In the genomic region with DNA sequence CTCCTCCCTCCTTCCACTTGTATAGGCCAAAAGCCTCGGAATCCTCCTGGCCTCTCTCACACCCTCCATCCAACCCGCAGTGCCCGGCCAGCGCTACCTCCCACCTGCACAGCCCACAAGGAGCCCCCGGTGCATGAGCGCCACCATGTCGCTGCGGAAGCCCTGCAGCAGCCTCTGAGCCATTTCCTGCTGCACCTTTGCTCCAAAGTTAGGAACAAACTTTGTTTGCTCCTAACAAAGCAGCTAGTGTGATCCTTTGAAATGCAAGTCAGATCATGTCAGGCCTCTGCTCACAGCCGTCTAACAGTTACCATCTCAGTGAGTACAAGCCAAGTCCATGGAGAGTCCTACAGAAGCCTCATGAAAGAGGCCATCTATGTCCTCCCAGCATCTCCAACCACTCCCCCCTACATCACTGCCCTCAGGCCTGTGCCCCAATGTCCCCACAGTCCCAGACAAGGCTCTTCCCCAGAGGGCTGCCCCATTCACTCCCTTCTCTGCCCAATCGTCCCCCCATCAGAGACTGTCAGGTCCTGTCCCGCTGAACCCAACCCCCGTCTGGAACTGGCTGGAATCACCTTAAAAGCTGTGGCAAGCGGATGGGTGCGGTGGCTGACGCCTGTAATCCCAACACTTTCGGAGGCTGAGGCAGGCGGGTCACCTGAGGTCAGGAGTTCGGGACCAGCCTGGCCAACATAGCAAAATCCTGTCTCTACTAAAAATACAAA, we compare ENCODE assay signal across 1 cellular context.
TF ChIP-seq lines count a peak whose summit lies in the region.

No MANE protein-coding gene starts in this region.

TF ChIP-seq in HepG2, 621 proteins besides CTCF, POLR2A, EP300 and RAD21 (continued from another document and continues in another):
- TF ChIP-seq ETV5 (CRISPR knock-in tag; IDR thresholded peaks at IDR 0.05; ENCODE audit: borderline replicate concordance): peak; percentile 64; the same call in 1 of the 2 replicates
- 0 out of 2 replicates have a peak, but pooled peaks have one; percentile 56 for TF ChIP-seq KMT2A (CRISPR knock-in tag; IDR thresholded peaks at IDR 0.05)
- no peak for TF ChIP-seq ZNF672 (CRISPR knock-in tag; IDR thresholded peaks at IDR 0.05)
- TF ChIP-seq TAF1 (CRISPR knock-in tag; IDR thresholded peaks at IDR 0.05): no peak; the same call in 1 of the 2 replicates
- TF ChIP-seq ZNF788 (CRISPR knock-in tag; IDR thresholded peaks at IDR 0.05; ENCODE audit: borderline replicate concordance): peak; percentile 33; the same call in 1 of the 2 replicates
- TF ChIP-seq, protein P1, sequence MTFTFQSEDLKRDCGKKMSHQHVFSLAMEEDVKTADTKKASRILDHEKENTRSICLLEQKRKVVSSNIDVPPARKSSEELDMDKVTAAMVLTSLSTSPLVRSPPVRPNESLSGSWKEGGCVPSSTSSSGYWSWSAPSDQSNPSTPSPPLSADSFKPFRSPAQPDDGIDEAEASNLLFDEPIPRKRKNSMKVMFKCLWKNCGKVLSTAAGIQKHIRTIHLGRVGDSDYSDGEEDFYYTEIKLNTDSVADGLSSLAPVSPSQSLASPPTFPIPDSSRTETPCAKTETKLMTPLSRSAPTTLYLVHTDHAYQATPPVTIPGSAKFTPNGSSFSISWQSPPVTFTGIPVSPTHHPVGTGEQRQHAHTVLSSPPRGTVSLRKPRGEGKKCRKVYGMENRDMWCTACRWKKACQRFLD (CRISPR knock-in tag; IDR thresholded peaks at IDR 0.05; ENCODE audit: borderline replicate concordance): no peak
- TF ChIP-seq ZFP36L2 (CRISPR knock-in tag; IDR thresholded peaks at IDR 0.05): no peak
- 0 out of 2 replicates have a peak, but pooled peaks have one; percentile 28 for TF ChIP-seq ELF1 (CRISPR knock-in tag; IDR thresholded peaks at IDR 0.05)
- TF ChIP-seq MEF2D (CRISPR knock-in tag; IDR thresholded peaks at IDR 0.05): no peak
- TF ChIP-seq ZNF343 (CRISPR knock-in tag; IDR thresholded peaks at IDR 0.05): no peak
- TF ChIP-seq SIX1 (CRISPR knock-in tag; IDR thresholded peaks at IDR 0.05; ENCODE audit: borderline replicate concordance): no peak
- peak; percentile 27; the same call in 1 of the 2 replicates for TF ChIP-seq SAP130 (CRISPR knock-in tag; IDR thresholded peaks at IDR 0.05; ENCODE audit: low read depth)
- TF ChIP-seq ZNF792 (CRISPR knock-in tag; IDR thresholded peaks at IDR 0.05): peak; percentile 27; the same call in 1 of the 2 replicates
- TF ChIP-seq ZNF510 (CRISPR knock-in tag; IDR thresholded peaks at IDR 0.05; ENCODE audit: low read depth): no peak
- TF ChIP-seq PTBP1 (IDR thresholded peaks at IDR 0.05; ENCODE audit: low read depth, low read length, poor library complexity, severe bottlenecking): no peak
- TF ChIP-seq, protein P2, sequence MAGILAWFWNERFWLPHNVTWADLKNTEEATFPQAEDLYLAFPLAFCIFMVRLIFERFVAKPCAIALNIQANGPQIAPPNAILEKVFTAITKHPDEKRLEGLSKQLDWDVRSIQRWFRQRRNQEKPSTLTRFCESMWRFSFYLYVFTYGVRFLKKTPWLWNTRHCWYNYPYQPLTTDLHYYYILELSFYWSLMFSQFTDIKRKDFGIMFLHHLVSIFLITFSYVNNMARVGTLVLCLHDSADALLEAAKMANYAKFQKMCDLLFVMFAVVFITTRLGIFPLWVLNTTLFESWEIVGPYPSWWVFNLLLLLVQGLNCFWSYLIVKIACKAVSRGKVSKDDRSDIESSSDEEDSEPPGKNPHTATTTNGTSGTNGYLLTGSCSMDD (CRISPR knock-in tag; IDR thresholded peaks at IDR 0.05): no peak
- TF ChIP-seq LCORL (IDR thresholded peaks at IDR 0.05): no peak
- TF ChIP-seq LCORL (CRISPR knock-in tag; IDR thresholded peaks at IDR 0.05): peak; percentile 31; the same call in 1 of the 2 replicates
- no peak for TF ChIP-seq ZNF350 (CRISPR knock-in tag; IDR thresholded peaks at IDR 0.05; ENCODE audit: borderline replicate concordance, low read depth)
- peak; percentile 47; the same call in 1 of the 2 replicates for TF ChIP-seq ZNF777 (CRISPR knock-in tag; IDR thresholded peaks at IDR 0.05)
- TF ChIP-seq ZNF780A (CRISPR knock-in tag; IDR thresholded peaks at IDR 0.05): no peak
- TF ChIP-seq, protein P3, sequence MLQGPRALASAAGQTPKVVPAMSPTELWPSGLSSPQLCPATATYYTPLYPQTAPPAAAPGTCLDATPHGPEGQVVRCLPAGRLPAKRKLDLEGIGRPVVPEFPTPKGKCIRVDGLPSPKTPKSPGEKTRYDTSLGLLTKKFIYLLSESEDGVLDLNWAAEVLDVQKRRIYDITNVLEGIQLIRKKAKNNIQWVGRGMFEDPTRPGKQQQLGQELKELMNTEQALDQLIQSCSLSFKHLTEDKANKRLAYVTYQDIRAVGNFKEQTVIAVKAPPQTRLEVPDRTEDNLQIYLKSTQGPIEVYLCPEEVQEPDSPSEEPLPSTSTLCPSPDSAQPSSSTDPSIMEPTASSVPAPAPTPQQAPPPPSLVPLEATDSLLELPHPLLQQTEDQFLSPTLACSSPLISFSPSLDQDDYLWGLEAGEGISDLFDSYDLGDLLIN (CRISPR knock-in tag; IDR thresholded peaks at IDR 0.05; ENCODE audit: borderline replicate concordance): no peak
- TF ChIP-seq HOXA5 (CRISPR knock-in tag; IDR thresholded peaks at IDR 0.05): no peak
- peak; percentile 54; the same call in 1 of the 2 replicates for TF ChIP-seq RBAK (CRISPR knock-in tag; IDR thresholded peaks at IDR 0.05)
- TF ChIP-seq MTA1 (CRISPR knock-in tag; IDR thresholded peaks at IDR 0.05; ENCODE audit: borderline replicate concordance): no peak
- no peak for TF ChIP-seq JUN (CRISPR knock-in tag; IDR thresholded peaks at IDR 0.05)
- TF ChIP-seq NFE2L1 (CRISPR knock-in tag; IDR thresholded peaks at IDR 0.05; ENCODE audit: borderline replicate concordance): no peak
- TF ChIP-seq ZNF607 (CRISPR knock-in tag; IDR thresholded peaks at IDR 0.05; ENCODE audit: borderline replicate concordance): no peak
- TF ChIP-seq, protein P4, sequence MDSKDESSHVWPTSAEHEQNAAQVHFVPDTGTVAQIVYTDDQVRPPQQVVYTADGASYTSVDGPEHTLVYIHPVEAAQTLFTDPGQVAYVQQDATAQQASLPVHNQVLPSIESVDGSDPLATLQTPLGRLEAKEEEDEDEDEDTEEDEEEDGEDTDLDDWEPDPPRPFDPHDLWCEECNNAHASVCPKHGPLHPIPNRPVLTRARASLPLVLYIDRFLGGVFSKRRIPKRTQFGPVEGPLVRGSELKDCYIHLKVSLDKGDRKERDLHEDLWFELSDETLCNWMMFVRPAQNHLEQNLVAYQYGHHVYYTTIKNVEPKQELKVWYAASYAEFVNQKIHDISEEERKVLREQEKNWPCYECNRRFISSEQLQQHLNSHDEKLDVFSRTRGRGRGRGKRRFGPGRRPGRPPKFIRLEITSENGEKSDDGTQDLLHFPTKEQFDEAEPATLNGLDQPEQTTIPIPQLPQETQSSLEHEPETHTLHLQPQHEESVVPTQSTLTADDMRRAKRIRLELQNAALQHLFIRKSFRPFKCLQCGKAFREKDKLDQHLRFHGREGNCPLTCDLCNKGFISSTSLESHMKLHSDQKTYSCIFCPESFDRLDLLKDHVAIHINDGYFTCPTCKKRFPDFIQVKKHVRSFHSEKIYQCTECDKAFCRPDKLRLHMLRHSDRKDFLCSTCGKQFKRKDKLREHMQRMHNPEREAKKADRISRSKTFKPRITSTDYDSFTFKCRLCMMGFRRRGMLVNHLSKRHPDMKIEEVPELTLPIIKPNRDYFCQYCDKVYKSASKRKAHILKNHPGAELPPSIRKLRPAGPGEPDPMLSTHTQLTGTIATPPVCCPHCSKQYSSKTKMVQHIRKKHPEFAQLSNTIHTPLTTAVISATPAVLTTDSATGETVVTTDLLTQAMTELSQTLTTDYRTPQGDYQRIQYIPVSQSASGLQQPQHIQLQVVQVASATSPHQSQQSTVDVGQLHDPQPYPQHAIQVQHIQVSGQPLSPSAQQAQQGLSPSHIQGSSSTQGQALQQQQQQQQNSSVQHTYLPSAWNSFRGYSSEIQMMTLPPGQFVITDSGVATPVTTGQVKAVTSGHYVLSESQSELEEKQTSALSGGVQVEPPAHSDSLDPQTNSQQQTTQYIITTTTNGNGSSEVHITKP (CRISPR knock-in tag; IDR thresholded peaks at IDR 0.05; ENCODE audit: low read depth): no peak
- no peak for TF ChIP-seq ZNF549 (CRISPR knock-in tag; IDR thresholded peaks at IDR 0.05)
- TF ChIP-seq GABPA (IDR thresholded peaks at IDR 0.05; ENCODE audit: low read depth, low read length): no peak
- no peak; the same call in 1 of the 2 replicates for TF ChIP-seq GABPA (CRISPR knock-in tag; IDR thresholded peaks at IDR 0.05; ENCODE audit: low read depth)
- no peak for TF ChIP-seq KDM5B (CRISPR knock-in tag; IDR thresholded peaks at IDR 0.05; ENCODE audit: borderline replicate concordance)
- TF ChIP-seq HIVEP1 (CRISPR knock-in tag; IDR thresholded peaks at IDR 0.05): no peak
- no peak for TF ChIP-seq SUZ12 (IDR thresholded peaks at IDR 0.05; ENCODE audit: low read depth, low read length)
- TF ChIP-seq DMAP1 (CRISPR knock-in tag; IDR thresholded peaks at IDR 0.05): no peak
- no peak for TF ChIP-seq SRY (CRISPR knock-in tag; IDR thresholded peaks at IDR 0.05)
- no peak for TF ChIP-seq NBN (conservative IDR thresholded peaks at IDR 0.05)
- no peak for TF ChIP-seq ZNF891 (CRISPR knock-in tag; IDR thresholded peaks at IDR 0.05)
- peak; percentile 49; the same call in 1 of the 2 replicates for TF ChIP-seq GABPB1 (CRISPR knock-in tag; IDR thresholded peaks at IDR 0.05)
- TF ChIP-seq, protein P5, sequence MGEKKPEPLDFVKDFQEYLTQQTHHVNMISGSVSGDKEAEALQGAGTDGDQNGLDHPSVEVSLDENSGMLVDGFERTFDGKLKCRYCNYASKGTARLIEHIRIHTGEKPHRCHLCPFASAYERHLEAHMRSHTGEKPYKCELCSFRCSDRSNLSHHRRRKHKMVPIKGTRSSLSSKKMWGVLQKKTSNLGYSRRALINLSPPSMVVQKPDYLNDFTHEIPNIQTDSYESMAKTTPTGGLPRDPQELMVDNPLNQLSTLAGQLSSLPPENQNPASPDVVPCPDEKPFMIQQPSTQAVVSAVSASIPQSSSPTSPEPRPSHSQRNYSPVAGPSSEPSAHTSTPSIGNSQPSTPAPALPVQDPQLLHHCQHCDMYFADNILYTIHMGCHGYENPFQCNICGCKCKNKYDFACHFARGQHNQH (CRISPR knock-in tag; IDR thresholded peaks at IDR 0.05): no peak
- TF ChIP-seq REL (CRISPR knock-in tag; conservative IDR thresholded peaks at IDR 0.05): no peak
- no peak for TF ChIP-seq RARG (CRISPR knock-in tag; IDR thresholded peaks at IDR 0.05; ENCODE audit: low read depth)
- no peak for TF ChIP-seq ZNF136 (CRISPR knock-in tag; IDR thresholded peaks at IDR 0.05; ENCODE audit: low read depth)
- peak; percentile 49; the same call in 1 of the 2 replicates for TF ChIP-seq RXRA (CRISPR knock-in tag; IDR thresholded peaks at IDR 0.05)
- TF ChIP-seq TAF15 (IDR thresholded peaks at IDR 0.05; ENCODE audit: low read depth, low read length, poor library complexity, severe bottlenecking): no peak
- no peak for TF ChIP-seq CAMTA2 (CRISPR knock-in tag; IDR thresholded peaks at IDR 0.05; ENCODE audit: borderline replicate concordance)
- no peak for TF ChIP-seq CEBPG (CRISPR knock-in tag; IDR thresholded peaks at IDR 0.05)
- TF ChIP-seq MXD4 (CRISPR knock-in tag; IDR thresholded peaks at IDR 0.05): no peak
- TF ChIP-seq HDAC1 (CRISPR knock-in tag; IDR thresholded peaks at IDR 0.05): no peak
- peak; percentile 53; the same call in 1 of the 2 replicates for TF ChIP-seq PPARG (CRISPR knock-in tag; conservative IDR thresholded peaks at IDR 0.05)
- TF ChIP-seq, protein P6, sequence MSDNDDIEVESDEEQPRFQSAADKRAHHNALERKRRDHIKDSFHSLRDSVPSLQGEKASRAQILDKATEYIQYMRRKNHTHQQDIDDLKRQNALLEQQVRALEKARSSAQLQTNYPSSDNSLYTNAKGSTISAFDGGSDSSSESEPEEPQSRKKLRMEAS (IDR thresholded peaks at IDR 0.05): peak; percentile 19; the same call in 1 of the 2 replicates
- no peak for TF ChIP-seq HOXD1 (CRISPR knock-in tag; IDR thresholded peaks at IDR 0.05)
- TF ChIP-seq, protein P7, sequence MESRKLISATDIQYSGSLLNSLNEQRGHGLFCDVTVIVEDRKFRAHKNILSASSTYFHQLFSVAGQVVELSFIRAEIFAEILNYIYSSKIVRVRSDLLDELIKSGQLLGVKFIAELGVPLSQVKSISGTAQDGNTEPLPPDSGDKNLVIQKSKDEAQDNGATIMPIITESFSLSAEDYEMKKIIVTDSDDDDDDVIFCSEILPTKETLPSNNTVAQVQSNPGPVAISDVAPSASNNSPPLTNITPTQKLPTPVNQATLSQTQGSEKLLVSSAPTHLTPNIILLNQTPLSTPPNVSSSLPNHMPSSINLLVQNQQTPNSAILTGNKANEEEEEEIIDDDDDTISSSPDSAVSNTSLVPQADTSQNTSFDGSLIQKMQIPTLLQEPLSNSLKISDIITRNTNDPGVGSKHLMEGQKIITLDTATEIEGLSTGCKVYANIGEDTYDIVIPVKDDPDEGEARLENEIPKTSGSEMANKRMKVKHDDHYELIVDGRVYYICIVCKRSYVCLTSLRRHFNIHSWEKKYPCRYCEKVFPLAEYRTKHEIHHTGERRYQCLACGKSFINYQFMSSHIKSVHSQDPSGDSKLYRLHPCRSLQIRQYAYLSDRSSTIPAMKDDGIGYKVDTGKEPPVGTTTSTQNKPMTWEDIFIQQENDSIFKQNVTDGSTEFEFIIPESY (CRISPR knock-in tag; IDR thresholded peaks at IDR 0.05): peak; percentile 100
- no peak for TF ChIP-seq ZFP36 (IDR thresholded peaks at IDR 0.05; ENCODE audit: borderline replicate concordance, low read depth, low read length, partially characterized antibody)
- no peak for TF ChIP-seq ARHGAP35 (CRISPR knock-in tag; IDR thresholded peaks at IDR 0.05; ENCODE audit: borderline replicate concordance)
- no peak for TF ChIP-seq ZNF562 (CRISPR knock-in tag; IDR thresholded peaks at IDR 0.05; ENCODE audit: borderline replicate concordance)
- 0 out of 2 replicates have a peak, but pooled peaks have one; percentile 44 for TF ChIP-seq ZNF747 (CRISPR knock-in tag; IDR thresholded peaks at IDR 0.05; ENCODE audit: borderline replicate concordance)
- no peak for TF ChIP-seq ESRRA (CRISPR knock-in tag; IDR thresholded peaks at IDR 0.05; ENCODE audit: low read depth)
- TF ChIP-seq, protein P8, sequence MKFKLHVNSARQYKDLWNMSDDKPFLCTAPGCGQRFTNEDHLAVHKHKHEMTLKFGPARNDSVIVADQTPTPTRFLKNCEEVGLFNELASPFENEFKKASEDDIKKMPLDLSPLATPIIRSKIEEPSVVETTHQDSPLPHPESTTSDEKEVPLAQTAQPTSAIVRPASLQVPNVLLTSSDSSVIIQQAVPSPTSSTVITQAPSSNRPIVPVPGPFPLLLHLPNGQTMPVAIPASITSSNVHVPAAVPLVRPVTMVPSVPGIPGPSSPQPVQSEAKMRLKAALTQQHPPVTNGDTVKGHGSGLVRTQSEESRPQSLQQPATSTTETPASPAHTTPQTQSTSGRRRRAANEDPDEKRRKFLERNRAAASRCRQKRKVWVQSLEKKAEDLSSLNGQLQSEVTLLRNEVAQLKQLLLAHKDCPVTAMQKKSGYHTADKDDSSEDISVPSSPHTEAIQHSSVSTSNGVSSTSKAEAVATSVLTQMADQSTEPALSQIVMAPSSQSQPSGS (CRISPR knock-in tag; IDR thresholded peaks at IDR 0.05): no peak
- TF ChIP-seq PAWR (CRISPR knock-in tag; IDR thresholded peaks at IDR 0.05; ENCODE audit: borderline replicate concordance): no peak
- 0 out of 2 replicates have a peak, but pooled peaks have one; percentile 37 for TF ChIP-seq ZNF451 (CRISPR knock-in tag; IDR thresholded peaks at IDR 0.05)
- TF ChIP-seq ZNF292 (CRISPR knock-in tag; IDR thresholded peaks at IDR 0.05; ENCODE audit: borderline replicate concordance, low read depth): peak; percentile 54; the same call in 1 of the 2 replicates
- TF ChIP-seq NFYC (CRISPR knock-in tag; IDR thresholded peaks at IDR 0.05): no peak
- no peak for TF ChIP-seq ZNF703 (CRISPR knock-in tag; IDR thresholded peaks at IDR 0.05; ENCODE audit: borderline replicate concordance)
- TF ChIP-seq ZNF225 (CRISPR knock-in tag; IDR thresholded peaks at IDR 0.05): no peak
